9 cellular contexts compared by ENCODE assay signal in the genomic region with DNA sequence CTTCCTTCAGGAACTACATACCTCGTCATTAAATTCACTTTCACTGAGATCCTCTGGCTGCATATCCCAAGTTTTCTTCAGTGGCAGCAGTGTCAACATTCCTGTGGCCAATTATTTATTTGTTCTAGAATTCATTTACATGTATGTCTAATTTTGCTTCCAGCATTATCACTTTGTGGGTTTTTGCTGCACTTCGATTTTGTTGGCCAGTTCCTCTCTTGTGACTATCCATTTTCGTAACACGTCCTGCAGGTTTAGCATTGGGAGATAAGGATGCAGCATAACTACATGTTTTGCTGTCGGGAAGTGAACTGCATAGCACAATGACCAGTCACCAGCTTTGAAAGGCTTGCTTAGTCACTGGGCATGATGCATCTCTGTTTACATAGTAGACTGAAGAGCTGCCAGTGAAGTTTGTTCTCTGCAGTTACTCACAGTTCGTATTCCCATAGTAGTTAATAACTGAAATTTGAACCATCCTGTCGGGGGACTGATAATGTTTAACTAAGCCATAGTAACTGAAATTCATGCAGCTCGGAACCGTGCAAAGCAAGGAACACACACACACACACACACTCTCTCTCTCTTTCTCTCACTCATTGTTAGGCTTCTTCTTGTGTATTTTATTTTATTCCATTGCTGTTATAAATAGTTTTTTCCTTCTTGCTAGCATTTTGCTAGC. TPM values are rescaled to one million over a fixed set of nuclear protein-coding genes. Genes with fewer than 3 reads are reported as not detected.
DNase-seq lines count a peak whose midpoint lies in the region; ATAC-seq and TF ChIP-seq lines count a peak whose summit lies in the region.
"Had no signal": no experiment of that assay in that cellular context is flagged by ENCODE, and none has a peak within 500 bp of the region (broad histone marks: within the 10 kb centered on the region; RNA-seq: fewer than 3 reads in every experiment).

No MANE protein-coding gene starts in this region.

- H3K27me3 Mint-ChIP-seq in mesothelial cell of epicardium (ENCODE audit: low read depth) = no peaks in the 10 kb centered on the region
- no peaks in the 10 kb centered on the region for H3K27me3 Mint-ChIP-seq in T-helper 17 cell
- H3K27me3 Mint-ChIP-seq: activated naive CD8-positive, alpha-beta T cell had no signal

- no peak overlapping the region for H3K4me3 Mint-ChIP-seq in mesothelial cell of epicardium
- no peak overlapping the region for H3K4me3 Mint-ChIP-seq in T-helper 17 cell
- H3K4me3 Mint-ChIP-seq: activated naive CD8-positive, alpha-beta T cell had no signal

- in situ Hi-C loops in Caki2 (cut with HindIII; ENCODE audit: low pct_unique_long_range_greater_than_20kb, low sequenced_read_pairs) (no loop called here), HAP-1 (cut with MboI; ENCODE audit: low sequenced_read_pairs) (no loop called here)

- H3K36me3 Mint-ChIP-seq in mesothelial cell of epicardium = peaks cover 26% of the 10 kb centered on the region
- H3K36me3 Mint-ChIP-seq in T-helper 17 cell (ENCODE audit: low read depth) = peaks cover 19% of the 10 kb centered on the region

- peaks cover 36% of the 10 kb centered on the region for H3K36me3 ChIP-seq in HAP-1 (replicated peaks)

- peaks cover 10% of the 10 kb centered on the region for H3K9me3 Mint-ChIP-seq in mesothelial cell of epicardium

- no peaks in the 10 kb centered on the region for H3K4me1 ChIP-seq in HAP-1

- no peaks in the 10 kb centered on the region for H3K27me3 ChIP-seq in HAP-1 (ENCODE audit: low read depth)

- peaks cover 13% of the 10 kb centered on the region for H3K4me1 Mint-ChIP-seq in mesothelial cell of epicardium
- peaks cover 14% of the 10 kb centered on the region for H3K4me1 Mint-ChIP-seq in T-helper 17 cell

- H3K27ac Mint-ChIP-seq in mesothelial cell of epicardium = peak overlapping the region; percentile 50
- no peak overlapping the region for H3K27ac Mint-ChIP-seq in T-helper 17 cell
- H3K27ac Mint-ChIP-seq: activated naive CD8-positive, alpha-beta T cell had no signal

- DNase-seq in Caki2 (ENCODE audit: low read depth) (peak; percentile 98), NCI-H510A treated with DMSO at 0.1 percent for 48 hours (lab: John Stamatoyannopoulos, UW) (peak; percentile 96), dermis microvascular lymphatic vessel endothelial cell (ENCODE audit: low read depth in 2 of 2) (peak; percentile 94 to 98), mesothelial cell of epicardium (ENCODE audit: low spot score in 2 of 2, unreplicated experiment in 2 of 2) (no peak), HAP-1 (ENCODE audit: low spot score in 2 of 2) (no peak), T-helper 17 cell (no peak)
- no peak for DNase-seq in effector CD4-positive, alpha-beta T cell

- H3K4me3 ChIP-seq in HAP-1 = no peak overlapping the region

- ATAC-seq in GM21515 (IDR thresholded peaks at IDR 0.05; ENCODE audit: unreplicated experiment) (no peak), T-helper 17 cell (no peak)

- TF ChIP-seq CTCF in mesothelial cell of epicardium (IDR thresholded peaks at IDR 0.05; ENCODE audit: unreplicated experiment) = no peak

- no peaks in the 10 kb centered on the region for H3K9me3 ChIP-seq in HAP-1
- H3K9me3 ChIP-seq in T-helper 17 cell (ENCODE audit: control insufficient read depth, low read length, poor library complexity, severe bottlenecking) = no peaks in the 10 kb centered on the region

RNA-seq across cellular contexts. Expression of a gene that starts 28.3 kb away (rescaled TPM):
- 3.2 and 4.6 TPM in 2 replicates for total RNA-seq in Caki2 (2014; rRNA removed; shearing (Covaris generic); ENCODE audit: low replicate concordance)
- total RNA-seq in dermis microvascular lymphatic vessel endothelial cell (7.2 and 10.5 TPM in 2 replicates), mesothelial cell of epicardium (33.4 to 34.1 TPM (median 33.6 TPM) in 3 replicates), T-helper 17 cell (10 to 100 TPM; 23.1 to 36.1 TPM)

RNA-seq across cellular contexts. Expression of a gene that starts 31.8 kb away (rescaled TPM):
- 4.5 and 54.4 TPM in 2 replicates for total RNA-seq in Caki2 (2014; rRNA removed; shearing (Covaris generic); ENCODE audit: low replicate concordance)
- total RNA-seq in dermis microvascular lymphatic vessel endothelial cell (18.6 and 30.1 TPM in 2 replicates), mesothelial cell of epicardium (107 to 111 TPM (median 109 TPM) in 3 replicates), T-helper 17 cell (10 to 100 TPM; 10.2 to 14.7 TPM)

Comparison
In these comparisons a context has a peak if more than half of its experiments do, and no peak if none do; other contexts are left out.
1. DNase-seq: peak in Caki2 (single experiment), NCI-H510A treated with DMSO at 0.1 percent for 48 hours (single experiment) and dermis microvascular lymphatic vessel endothelial cell (2 of 2); none in mesothelial cell of epicardium (0 of 2), HAP-1 (0 of 2), effector CD4-positive, alpha-beta T cell (single experiment) and T-helper 17 cell (0 of 3).